ENCODE assay signal across 9 cellular contexts in the genomic region with DNA sequence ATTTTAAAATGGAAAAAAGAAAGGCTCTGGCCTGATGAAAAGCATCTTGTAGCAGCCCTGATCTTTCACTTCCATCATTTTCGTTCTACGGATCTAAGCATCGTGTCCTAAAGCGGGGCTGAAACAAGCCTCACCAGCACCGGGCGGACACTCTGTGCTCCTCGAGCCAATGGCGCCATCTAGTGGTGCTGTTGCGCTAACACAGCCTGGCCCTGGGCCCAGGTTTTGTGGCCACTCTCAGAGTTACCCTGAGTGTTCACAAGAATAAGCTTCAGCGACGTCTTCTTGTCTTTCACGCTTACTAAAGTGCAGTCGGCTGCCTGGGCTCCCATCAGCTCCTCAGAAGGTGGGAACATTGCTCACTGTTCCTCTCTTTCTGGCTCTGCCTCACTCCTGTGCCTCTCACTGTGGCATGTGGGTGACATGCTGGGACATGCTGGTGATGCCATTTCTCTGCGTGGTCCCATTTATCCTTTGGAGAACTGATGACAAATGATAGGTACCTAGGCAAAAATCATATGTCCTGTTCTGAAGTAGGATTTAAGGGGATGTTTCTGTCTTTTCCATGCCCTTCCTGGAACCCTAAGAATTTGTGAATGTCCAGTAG. TPM values are rescaled to one million over a fixed set of nuclear protein-coding genes. Genes with fewer than 3 reads are reported as not detected.
DNase-seq lines count a peak whose midpoint lies in the region; ATAC-seq and TF ChIP-seq lines count a peak whose summit lies in the region.
"Had no signal": no experiment of that assay in that cellular context is flagged by ENCODE, and none has a peak within 500 bp of the region (broad histone marks: within the 10 kb centered on the region; RNA-seq: fewer than 3 reads in every experiment).

No MANE protein-coding gene starts in this region.

- H3K4me3 ChIP-seq in endodermal cell (ENCODE audit: low read length): no peak overlapping the region

- peak; percentile 99 for TF ChIP-seq CTCF in endodermal cell (conservative IDR thresholded peaks at IDR 0.05)

- POLR2A ChIA-PET in activated CD8-positive, alpha-beta T cell treated with anti-CD3 and anti-CD28 coated beads, Interleukin-2, amount 10 ng/mL, durations not matched to agents 7 days and 5 days (lab: Charles Lee): no interaction called here

- H3K4me1 Mint-ChIP-seq in activated CD8-positive, alpha-beta T cell treated with anti-CD3 and anti-CD28 coated beads, Interleukin-2, amount 10 ng/mL, durations not matched to agents 7 days and 5 days (ENCODE audit: low read depth): peaks cover 14% of the 10 kb centered on the region
- no peaks in the 10 kb centered on the region for H3K4me1 Mint-ChIP-seq in endodermal cell

- no peak overlapping the region for H3K27ac ChIP-seq in endodermal cell (ENCODE audit: low read depth, low read length)

- CTCF ChIA-PET in activated CD8-positive, alpha-beta T cell treated with anti-CD3 and anti-CD28 coated beads, Interleukin-2, amount 10 ng/mL, durations not matched to agents 7 days and 5 days (lab: Charles Lee): interaction anchor here (0.6 to 3.4 kb wide), 35 partner anchors 9 to 549 kb away, joined by 3 to 52 read pairs (median 4); no protein-coding TSS in a partner anchor

- H3K9me3 ChIP-seq in endodermal cell (ENCODE audit: control insufficient read depth, low read length): no peaks in the 10 kb centered on the region

- no peaks in the 10 kb centered on the region for H3K9me3 Mint-ChIP-seq in activated CD8-positive, alpha-beta T cell treated with anti-CD3 and anti-CD28 coated beads, Interleukin-2, amount 10 ng/mL, durations not matched to agents 7 days and 5 days (ENCODE audit: insufficient read depth)
- H3K9me3 Mint-ChIP-seq in endodermal cell: no peaks in the 10 kb centered on the region
- H3K9me3 Mint-ChIP-seq: dendritic cell treated with granulocyte-macrophage colony-stimulating factor and Interleukin-4, amounts not matched to agents 40 ng/mL and 50 ng/mL, for 4 days had no signal

- peaks cover 22% of the 10 kb centered on the region for H3K27me3 ChIP-seq in endodermal cell (ENCODE audit: control insufficient read depth, insufficient read depth, low read length, poor library complexity, severe bottlenecking)

- H3K36me3 ChIP-seq in endodermal cell (ENCODE audit: control insufficient read depth, insufficient read depth, low read length): no peaks in the 10 kb centered on the region

- H3K27ac Mint-ChIP-seq in activated CD8-positive, alpha-beta T cell treated with anti-CD3 and anti-CD28 coated beads, Interleukin-2, amount 10 ng/mL, durations not matched to agents 7 days and 5 days: no peak overlapping the region
- H3K27ac Mint-ChIP-seq in endodermal cell: no peak overlapping the region
- H3K27ac Mint-ChIP-seq: dendritic cell treated with granulocyte-macrophage colony-stimulating factor and Interleukin-4, amounts not matched to agents 40 ng/mL and 50 ng/mL, for 4 days had no signal

- H3K4me3 Mint-ChIP-seq in activated CD8-positive, alpha-beta T cell treated with anti-CD3 and anti-CD28 coated beads, Interleukin-2, amount 10 ng/mL, durations not matched to agents 7 days and 5 days: no peak overlapping the region
- H3K4me3 Mint-ChIP-seq in endodermal cell: no peak overlapping the region
- H3K4me3 Mint-ChIP-seq: dendritic cell treated with granulocyte-macrophage colony-stimulating factor and Interleukin-4, amounts not matched to agents 40 ng/mL and 50 ng/mL, for 4 days had no signal

- DNase-seq in COLO829 (ENCODE audit: low spot score) (peak; percentile 29), NCI-H748 (lab: John Stamatoyannopoulos, UW; ENCODE audit: unreplicated experiment) (peak; percentile 73), endodermal cell (peak; percentile 94), mucosa of gallbladder (ENCODE audit: low spot score) (peak; percentile 85)
- peak; percentile 82 for DNase-seq in activated CD8-positive, alpha-beta T cell treated with anti-CD3 and anti-CD28 coated beads, Interleukin-2, amount 10 ng/mL, durations not matched to agents 7 days and 5 days
- peak; percentile 12 to 63 for DNase-seq in stimulated activated CD8-positive, alpha-beta memory T cell treated with anti-CD3 and anti-CD28 coated beads, Interleukin-7, amount 100 ng/mL, for 1 hour (ENCODE audit: low read depth in 2 of 2)

- no peaks in the 10 kb centered on the region for H3K4me1 ChIP-seq in endodermal cell (ENCODE audit: control insufficient read depth, insufficient read depth, low read length)

- no peaks in the 10 kb centered on the region for H3K36me3 Mint-ChIP-seq in activated CD8-positive, alpha-beta T cell treated with anti-CD3 and anti-CD28 coated beads, Interleukin-2, amount 10 ng/mL, durations not matched to agents 7 days and 5 days (ENCODE audit: low read depth)
- no peaks in the 10 kb centered on the region for H3K36me3 Mint-ChIP-seq in endodermal cell (ENCODE audit: low read depth)

- ATAC-seq in GM19395 (IDR thresholded peaks at IDR 0.05; ENCODE audit: unreplicated experiment) (peak; percentile 97), HG03439 (IDR thresholded peaks at IDR 0.05; ENCODE audit: unreplicated experiment) (peak; percentile 94)
- ATAC-seq in activated CD8-positive, alpha-beta T cell treated with anti-CD3 and anti-CD28 coated beads, Interleukin-2, amount 10 ng/mL, durations not matched to agents 7 days and 5 days: peak; percentile 94

- WGBS in endodermal cell (ENCODE audit: insufficient coverage in 1 of 2, insufficient read length in 1 of 2), 2 experiments: 22 to 24% methylated on average over 12 to 14 of the region's 14 CpGs

- H3K27me3 Mint-ChIP-seq in activated CD8-positive, alpha-beta T cell treated with anti-CD3 and anti-CD28 coated beads, Interleukin-2, amount 10 ng/mL, durations not matched to agents 7 days and 5 days (ENCODE audit: low read depth): peaks cover 10% of the 10 kb centered on the region
- peaks cover 30% of the 10 kb centered on the region for H3K27me3 Mint-ChIP-seq in endodermal cell (ENCODE audit: insufficient read depth)

- H3K9ac ChIP-seq in endodermal cell (ENCODE audit: extremely low read depth, low read length, poor library complexity, severe bottlenecking): no peak overlapping the region

RNA-seq across cellular contexts. Expression of gene DMRT3, which starts 32.7 kb away (rescaled TPM):
- total RNA-seq in activated CD8-positive, alpha-beta T cell treated with anti-CD3 and anti-CD28 coated beads, Interleukin-2, amount 10 ng/mL, durations not matched to agents 7 days and 5 days: not detected
- total RNA-seq in endodermal cell (not detected), mucosa of gallbladder (not detected)
- 0.28 TPM for polyA plus RNA-seq in endodermal cell (2013, experiment 1 of 2)
- polyA plus RNA-seq in endodermal cell (2013, experiment 2 of 2): 0.25 TPM

RNA-seq across cellular contexts. Expression of gene DMRT2, which starts 41.0 kb away (rescaled TPM):
- total RNA-seq in activated CD8-positive, alpha-beta T cell treated with anti-CD3 and anti-CD28 coated beads, Interleukin-2, amount 10 ng/mL, durations not matched to agents 7 days and 5 days: not detected
- total RNA-seq in endodermal cell (under 1 TPM in 1 of 2 donors, not detected in 1; 0.24 TPM), mucosa of gallbladder (not detected)
- polyA plus RNA-seq in endodermal cell (2013, experiment 1 of 2): 0.75 TPM
- 0.58 TPM for polyA plus RNA-seq in endodermal cell (2013, experiment 2 of 2)

Comparison
In these comparisons a context has a peak if more than half of its experiments do, and no peak if none do; other contexts are left out.
1. DNase-seq: peak in every context shown above with its lines; median percentile 94 in endodermal cell; 85 in mucosa of gallbladder; 82 in activated CD8-positive, alpha-beta T cell treated with anti-CD3 and anti-CD28 coated beads, Interleukin-2, amount 10 ng/mL, durations not matched to agents 7 days and 5 days; 73 in NCI-H748; 38 in stimulated activated CD8-positive, alpha-beta memory T cell treated with anti-CD3 and anti-CD28 coated beads, Interleukin-7, amount 100 ng/mL, for 1 hour; 29 in COLO829.